In the genomic region with DNA sequence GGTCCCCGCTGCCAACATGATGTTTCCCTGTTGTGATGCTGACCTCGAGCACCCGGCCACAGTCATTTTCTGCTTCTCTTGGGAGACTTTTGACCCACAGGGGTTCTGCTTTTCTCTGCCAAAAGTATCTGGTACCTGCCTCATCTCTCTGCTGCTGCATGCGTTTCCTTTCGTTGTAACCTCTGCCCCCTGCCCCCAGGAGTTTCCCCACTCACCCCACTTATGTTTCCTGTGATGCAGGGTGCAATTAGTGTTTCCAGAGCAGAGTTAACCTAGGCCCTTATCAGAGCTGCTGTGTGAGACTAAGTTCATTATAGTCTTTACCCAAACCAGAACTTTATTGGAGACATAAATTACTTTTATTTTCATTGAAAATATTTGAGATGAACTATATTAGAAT, we compare ENCODE assay signal across 16 cellular contexts.
"Had no signal": no experiment of that assay in that cellular context is flagged by ENCODE, and none has a peak within 500 bp of the region (broad histone marks: within the 10 kb centered on the region; RNA-seq: fewer than 3 reads in every experiment).

No MANE protein-coding gene starts in this region.

- H3K9me3 ChIP-seq: colonic mucosa, ovary, SJCRH30, thoracic aorta had no signal

- H3K4me1 Mint-ChIP-seq: neural progenitor cell had no signal

- ATAC-seq: esophagus mucosa, left colon, right lobe of liver had no signal

- H3K4me3 ChIP-seq: colonic mucosa, lung, neural progenitor cell, ovary, right lobe of liver, SJCRH30, smooth muscle cell, thoracic aorta had no signal

- H3K27ac ChIP-seq: colonic mucosa, neural progenitor cell, ovary, right lobe of liver, SJCRH30, thoracic aorta had no signal

- H3K9me3 Mint-ChIP-seq: activated T-cell treated with anti-CD3 and anti-CD28 coated beads, Interleukin-2, amount 50 U/mL, for 4 hours; mesothelial cell of epicardium had no signal

- H3K27ac Mint-ChIP-seq: mesothelial cell of epicardium, neural progenitor cell had no signal

- H3K27me3 ChIP-seq: colonic mucosa, neural progenitor cell, ovary, right lobe of liver, SJCRH30 had no signal

- H3K4me1 ChIP-seq: colonic mucosa, neural progenitor cell, right lobe of liver, SJCRH30 had no signal

- H3K36me3 ChIP-seq: colonic mucosa, neural progenitor cell, ovary, right lobe of liver, SJCRH30, thoracic aorta had no signal

- H3K4me3 Mint-ChIP-seq: activated T-cell treated with anti-CD3 and anti-CD28 coated beads, Interleukin-2, amount 50 U/mL, for 4 hours; mesothelial cell of epicardium; neural progenitor cell had no signal

- DNase-seq: activated gamma-delta T cell treated with Interleukin-2 at 50 U/mL for 16 hours; activated T-cell treated with anti-CD3 and anti-CD28 coated beads, Interleukin-2, amount 50 U/mL, for 4 hours; amniotic stem cell; caudate nucleus; colonic mucosa; left colon; ovary; right lobe of liver; SJCRH30; T-helper 9 cell had no signal

- H3K36me3 Mint-ChIP-seq: mesothelial cell of epicardium, neural progenitor cell had no signal
